Comparison of ENCODE assay signal across 14 cellular contexts in genomic region chr2:72128843-72129227, GRCh38. TPM values are rescaled to one million over a fixed set of nuclear protein-coding genes. Genes with fewer than 3 reads are reported as not detected.
DNase-seq lines count a peak whose midpoint lies in the region; TF ChIP-seq lines count a peak whose summit lies in the region.
"Had no signal": no experiment of that assay in that cellular context is flagged by ENCODE, and none has a peak within 500 bp of the region (broad histone marks: within the 10 kb centered on the region; RNA-seq: fewer than 3 reads in every experiment).

No MANE protein-coding gene starts in this region.

- DNase-seq in activated naive CD4-positive, alpha-beta T cell treated with anti-CD3 and anti-CD28 coated beads, Interleukin-2, amount 10 ng/mL, durations not matched to agents 7 days and 5 days, result peak; percentile 18
- DNase-seq in activated naive CD4-positive, alpha-beta T cell (lab: John Stamatoyannopoulos, UW), result no peak
- DNase-seq in chondrocyte (ENCODE audit: low spot score), result peak; percentile 55
- no peak for DNase-seq in neural progenitor cell (ENCODE audit: low spot score)
- no peak for DNase-seq in GM10248 (ENCODE audit: extremely low spot score)
- DNase-seq in central memory CD4-positive, alpha-beta T cell, result no peak
- DNase-seq in activated T-helper 2 cell treated with anti-CD3 and anti-CD28 coated beads, Interferon-gamma antibody, Interleukin-2, Interleukin-4, amounts not matched to agents 10 μg/mL and 5 μg/mL and 100 μg/mL, durations not matched to agents 14 hours and 24 hours and 36 hours (ENCODE audit: low spot score), result no peak
- DNase-seq: KG1; NCI-H1048; NCI-H69; NK-92 treated with Interleukin-12 subunit alpha and Interleukin-12 subunit beta, amount 100 ng/mL, for 24 hours; OCI-M1; RPMI8226 had no signal

- no peak overlapping the region for H3K4me3 Mint-ChIP-seq in activated naive CD4-positive, alpha-beta T cell treated with anti-CD3 and anti-CD28 coated beads, Interleukin-2, amount 10 ng/mL, durations not matched to agents 7 days and 5 days
- H3K4me3 Mint-ChIP-seq in chondrocyte (ENCODE audit: unreplicated experiment), result no peak overlapping the region
- H3K4me3 Mint-ChIP-seq in neural progenitor cell, result peak overlapping the region; percentile 63
- H3K4me3 Mint-ChIP-seq in activated T-helper 2 cell treated with anti-CD3 and anti-CD28 coated beads, Interferon-gamma antibody, Interleukin-2, Interleukin-4, amounts not matched to agents 10 μg/mL and 5 μg/mL and 100 μg/mL, durations not matched to agents 14 hours and 24 hours and 36 hours (ENCODE audit: low read depth), result no peak overlapping the region
- H3K4me3 Mint-ChIP-seq: CD8-positive, alpha-beta T cell had no signal

- H3K36me3 Mint-ChIP-seq in activated naive CD4-positive, alpha-beta T cell treated with anti-CD3 and anti-CD28 coated beads, Interleukin-2, amount 10 ng/mL, durations not matched to agents 7 days and 5 days, result no peaks in the 10 kb centered on the region
- no peaks in the 10 kb centered on the region for H3K36me3 Mint-ChIP-seq in chondrocyte (ENCODE audit: low read depth)
- H3K36me3 Mint-ChIP-seq in neural progenitor cell, result no peaks in the 10 kb centered on the region
- no peaks in the 10 kb centered on the region for H3K36me3 Mint-ChIP-seq in activated T-helper 2 cell treated with anti-CD3 and anti-CD28 coated beads, Interferon-gamma antibody, Interleukin-2, Interleukin-4, amounts not matched to agents 10 μg/mL and 5 μg/mL and 100 μg/mL, durations not matched to agents 14 hours and 24 hours and 36 hours (ENCODE audit: low read depth)
- H3K36me3 Mint-ChIP-seq: CD8-positive, alpha-beta T cell had no signal

- H3K27me3 ChIP-seq in neural progenitor cell, result no peaks in the 10 kb centered on the region

- H3K36me3 ChIP-seq in neural progenitor cell, result no peaks in the 10 kb centered on the region

- POLR2A ChIA-PET in GM10248 (lab: Yijun Ruan, JAX), result no interaction called here

- no peak overlapping the region for H2AFZ ChIP-seq in neural progenitor cell (replicated peaks)

- H3K79me2 ChIP-seq in neural progenitor cell (ENCODE audit: low read depth), result no peaks in the 10 kb centered on the region

- no peaks in the 10 kb centered on the region for H3K4me1 Mint-ChIP-seq in activated naive CD4-positive, alpha-beta T cell treated with anti-CD3 and anti-CD28 coated beads, Interleukin-2, amount 10 ng/mL, durations not matched to agents 7 days and 5 days
- H3K4me1 Mint-ChIP-seq in chondrocyte (ENCODE audit: low read depth), result no peaks in the 10 kb centered on the region
- H3K4me1 Mint-ChIP-seq in neural progenitor cell, result peaks cover 16% of the 10 kb centered on the region
- H3K4me1 Mint-ChIP-seq in activated T-helper 2 cell treated with anti-CD3 and anti-CD28 coated beads, Interferon-gamma antibody, Interleukin-2, Interleukin-4, amounts not matched to agents 10 μg/mL and 5 μg/mL and 100 μg/mL, durations not matched to agents 14 hours and 24 hours and 36 hours (ENCODE audit: low read depth), result no peaks in the 10 kb centered on the region

- H3K4me2 ChIP-seq in neural progenitor cell, result no peak overlapping the region

- H3K4me3 ChIP-seq in neural progenitor cell, result no peak overlapping the region

- intact Hi-C loops in activated T-helper 2 cell treated with anti-CD3 and anti-CD28 coated beads, Interferon-gamma antibody, Interleukin-2, Interleukin-4, amounts not matched to agents 10 μg/mL and 5 μg/mL and 100 μg/mL, durations not matched to agents 14 hours and 24 hours and 36 hours (cut with micrococcal nuclease), result no loop called here

- no peaks in the 10 kb centered on the region for H3K9me3 ChIP-seq in neural progenitor cell (ENCODE audit: low read depth)

- no peak for TF ChIP-seq CTCF in chondrocyte (IDR thresholded peaks at IDR 0.05)
- TF ChIP-seq CTCF in neural progenitor cell (IDR thresholded peaks at IDR 0.05), result no peak
- TF ChIP-seq CTCF in GM10248 (IDR thresholded peaks at IDR 0.05; ENCODE audit: control extremely low read depth, extremely low read depth, low read depth, missing control alignments), result no peak

- peaks cover 27% of the 10 kb centered on the region for H3K4me1 ChIP-seq in neural progenitor cell

- H3K27ac Mint-ChIP-seq in activated naive CD4-positive, alpha-beta T cell treated with anti-CD3 and anti-CD28 coated beads, Interleukin-2, amount 10 ng/mL, durations not matched to agents 7 days and 5 days, result no peak overlapping the region
- H3K27ac Mint-ChIP-seq in chondrocyte (ENCODE audit: unreplicated experiment) (no peak overlapping the region), neural progenitor cell (peak overlapping the region; percentile 30)
- no peak overlapping the region for H3K27ac Mint-ChIP-seq in activated T-helper 2 cell treated with anti-CD3 and anti-CD28 coated beads, Interferon-gamma antibody, Interleukin-2, Interleukin-4, amounts not matched to agents 10 μg/mL and 5 μg/mL and 100 μg/mL, durations not matched to agents 14 hours and 24 hours and 36 hours
- H3K27ac Mint-ChIP-seq: CD8-positive, alpha-beta T cell had no signal

- CTCF ChIA-PET in activated naive CD4-positive, alpha-beta T cell treated with anti-CD3 and anti-CD28 coated beads, Interleukin-2, amount 10 ng/mL, durations not matched to agents 7 days and 5 days (lab: Charles Lee), result no interaction called here
- CTCF ChIA-PET in GM10248 (lab: Yijun Ruan, JAX), result interaction anchor here (1.4 kb wide), 1 partner anchor 9 kb away, joined by 3 read pairs; no protein-coding TSS in a partner anchor

- H3K9ac ChIP-seq in neural progenitor cell, result no peak overlapping the region

- peaks cover 13% of the 10 kb centered on the region for H3F3A ChIP-seq in neural progenitor cell (ENCODE audit: low read depth)

- H4K20me1 ChIP-seq in neural progenitor cell (ENCODE audit: low read depth), result no peaks in the 10 kb centered on the region

- H3K27me3 Mint-ChIP-seq in activated naive CD4-positive, alpha-beta T cell treated with anti-CD3 and anti-CD28 coated beads, Interleukin-2, amount 10 ng/mL, durations not matched to agents 7 days and 5 days, result peaks cover 11% of the 10 kb centered on the region
- H3K27me3 Mint-ChIP-seq in chondrocyte (ENCODE audit: low read depth) (peaks cover 1% of the 10 kb centered on the region), neural progenitor cell (ENCODE audit: insufficient read depth, low read depth) (peaks cover 4% of the 10 kb centered on the region)
- peaks cover 2% of the 10 kb centered on the region for H3K27me3 Mint-ChIP-seq in activated T-helper 2 cell treated with anti-CD3 and anti-CD28 coated beads, Interferon-gamma antibody, Interleukin-2, Interleukin-4, amounts not matched to agents 10 μg/mL and 5 μg/mL and 100 μg/mL, durations not matched to agents 14 hours and 24 hours and 36 hours (ENCODE audit: low read depth)

- no peaks in the 10 kb centered on the region for H3K9me3 Mint-ChIP-seq in activated naive CD4-positive, alpha-beta T cell treated with anti-CD3 and anti-CD28 coated beads, Interleukin-2, amount 10 ng/mL, durations not matched to agents 7 days and 5 days
- H3K9me3 Mint-ChIP-seq in chondrocyte (ENCODE audit: low read depth) (no peaks in the 10 kb centered on the region), neural progenitor cell (no peaks in the 10 kb centered on the region)
- no peaks in the 10 kb centered on the region for H3K9me3 Mint-ChIP-seq in activated T-helper 2 cell treated with anti-CD3 and anti-CD28 coated beads, Interferon-gamma antibody, Interleukin-2, Interleukin-4, amounts not matched to agents 10 μg/mL and 5 μg/mL and 100 μg/mL, durations not matched to agents 14 hours and 24 hours and 36 hours
- H3K9me3 Mint-ChIP-seq: CD8-positive, alpha-beta T cell had no signal

- no peak overlapping the region for H3K27ac ChIP-seq in neural progenitor cell

RNA-seq across cellular contexts. Expression of gene CYP26B1, which starts 18.8 kb away (rescaled TPM):
- 2.7 to 4.9 TPM (median 4.7 TPM) in 3 replicates for total RNA-seq in chondrocyte
- 0.21 and 1.2 TPM in 2 replicates for total RNA-seq in neural progenitor cell (ENCODE audit: low replicate concordance)
- not detected in 2 replicates for total RNA-seq in activated T-helper 2 cell treated with anti-CD3 and anti-CD28 coated beads, Interferon-gamma antibody, Interleukin-2, Interleukin-4, amounts not matched to agents 10 μg/mL and 5 μg/mL and 100 μg/mL, durations not matched to agents 14 hours and 24 hours and 36 hours
- total RNA-seq: CD8-positive, alpha-beta T cell had no signal

Comparison
In these comparisons a context has a peak if more than half of its experiments do, and no peak if none do; other contexts are left out.
1. DNase-seq: peak in activated naive CD4-positive, alpha-beta T cell treated with anti-CD3 and anti-CD28 coated beads, Interleukin-2, amount 10 ng/mL, durations not matched to agents 7 days and 5 days (single experiment) and chondrocyte (single experiment); none in activated naive CD4-positive, alpha-beta T cell (0 of 4), neural progenitor cell (single experiment), GM10248 (single experiment), central memory CD4-positive, alpha-beta T cell (single experiment) and activated T-helper 2 cell treated with anti-CD3 and anti-CD28 coated beads, Interferon-gamma antibody, Interleukin-2, Interleukin-4, amounts not matched to agents 10 μg/mL and 5 μg/mL and 100 μg/mL, durations not matched to agents 14 hours and 24 hours and 36 hours (single experiment).